ENCODE assay signal across 2 cellular contexts in genomic region chr7:147658392-147658791, GRCh38.
TF ChIP-seq lines count a peak whose summit lies in the region.

No MANE protein-coding gene starts in this region.

TF ChIP-seq in SK-N-SH treated with all-trans-retinoic acid at 6 μM for 48 hours, 23 proteins besides CTCF, POLR2A, EP300 and RAD21 (continued from another document):
- TF ChIP-seq RARB (CRISPR knock-in tag; IDR thresholded peaks at IDR 0.05) = no peak
- peak; percentile 82; the same call in 1 of the 2 replicates for TF ChIP-seq TSHZ2 (CRISPR knock-in tag; IDR thresholded peaks at IDR 0.05)
- TF ChIP-seq TCF4 (CRISPR knock-in tag; IDR thresholded peaks at IDR 0.05; ENCODE audit: borderline replicate concordance) = peak; percentile 92
TF ChIP-seq in SK-N-SH treated with all-trans-retinoic acid at 6 μM for 48 hours: peak in this region for 3.

TF ChIP-seq in H1, 55 proteins besides CTCF, POLR2A, EP300 and RAD21 (continued from another document):
- TF ChIP-seq USF2 (IDR thresholded peaks at IDR 0.05; ENCODE audit: low read length) (no peak), PHF8 (conservative IDR thresholded peaks at IDR 0.05; ENCODE audit: low read depth, low read length) (no peak), MAFK (IDR thresholded peaks at IDR 0.05; ENCODE audit: low read depth, low read length) (no peak), CHD7 (IDR thresholded peaks at IDR 0.05; ENCODE audit: insufficient replicate concordance, low read length) (no peak), SP2 (IDR thresholded peaks at IDR 0.05; ENCODE audit: low read length) (no peak), BRCA1 (IDR thresholded peaks at IDR 0.05; ENCODE audit: low read depth, low read length) (no peak), TAF7 (optimal IDR thresholded peaks at IDR 0.05; ENCODE audit: borderline replicate concordance, low read depth, low read length) (no peak), SIRT6 (IDR thresholded peaks at IDR 0.05; ENCODE audit: low read length) (no peak), TAF1 (IDR thresholded peaks at IDR 0.05; ENCODE audit: low read depth, low read length) (no peak), JUN (IDR thresholded peaks at IDR 0.05; ENCODE audit: low read depth, low read length) (no peak), SP4 (IDR thresholded peaks at IDR 0.05; ENCODE audit: low read length) (no peak), CHD1 (IDR thresholded peaks at IDR 0.05; ENCODE audit: low read depth, low read length) (no peak), KDM1A (IDR thresholded peaks at IDR 0.05; ENCODE audit: borderline replicate concordance, low read length) (no peak), FOSL1 (IDR thresholded peaks at IDR 0.05; ENCODE audit: insufficient read depth, low read depth, low read length) (no peak), NANOG (IDR thresholded peaks at IDR 0.05; ENCODE audit: insufficient read depth, low read depth, low read length, poor library complexity, severe bottlenecking) (no peak), SIN3A (conservative IDR thresholded peaks at IDR 0.05 in 1 of 2, IDR thresholded peaks at IDR 0.05 in 1 of 2; ENCODE audit: low read depth in 1 of 2, low read length in 2 of 2) (no peak), POLR2AphosphoS5 (IDR thresholded peaks at IDR 0.05; ENCODE audit: low read depth, low read length) (no peak)
